10 cellular contexts compared by ENCODE assay signal in genomic region chr18:47260138-47260923, GRCh38. TPM values are rescaled to one million over a fixed set of nuclear protein-coding genes. Genes with fewer than 3 reads are reported as not detected.
A peak's percentile ranks its signal among the peaks of the same experiment; 100 is the strongest.
DNase-seq lines count a peak whose midpoint lies in the region; ATAC-seq and TF ChIP-seq lines count a peak whose summit lies in the region.
"Had no signal": no experiment of that assay in that cellular context is flagged by ENCODE, and none has a peak within 500 bp of the region (broad histone marks: within the 10 kb centered on the region; RNA-seq: fewer than 3 reads in every experiment).

No MANE protein-coding gene starts in this region.

- no peak overlapping the region for H3K4me3 ChIP-seq in breast epithelium
- no peak overlapping the region for H3K4me3 ChIP-seq in left ventricle myocardium inferior
- no peak overlapping the region for H3K4me3 ChIP-seq in thyroid gland (replicated peaks in 1 of 3)

- peak; percentile 40 for ATAC-seq in WTC11

- H3K27me3 ChIP-seq in breast epithelium = peaks cover 7 to 87% of the 10 kb centered on the region in 2 donors
- peaks cover 100% of the 10 kb centered on the region for H3K27me3 ChIP-seq in left ventricle myocardium inferior (ENCODE audit: low read depth)
- peaks cover 48% of the 10 kb centered on the region for H3K27me3 ChIP-seq in thyroid gland

- DNase-seq in MCF 10A (ENCODE audit: unreplicated experiment) = peak; percentile 42
- no peak for DNase-seq in breast epithelium (ENCODE audit: low spot score in 2 of 2)
- DNase-seq in WTC11 (ENCODE audit: low spot score) = peak; percentile 93
- peak; percentile 33 for DNase-seq in left ventricle myocardium inferior
- DNase-seq in thyroid gland = peak; percentile 45 to 73
- DNase-seq in amniotic stem cell (lab: John Stamatoyannopoulos, UW) = no peak
- DNase-seq in NCI-H2171 treated with DMSO at 0.1 percent for 48 hours (lab: John Stamatoyannopoulos, UW) = no peak
- DNase-seq in GF-D8 (lab: John Stamatoyannopoulos, UW) = no peak
- DNase-seq: NCI-H146 had no signal

- no peaks in the 10 kb centered on the region for H3K36me3 ChIP-seq in breast epithelium
- no peaks in the 10 kb centered on the region for H3K36me3 ChIP-seq in left ventricle myocardium inferior
- no peaks in the 10 kb centered on the region for H3K36me3 ChIP-seq in thyroid gland

- H3K4me1 ChIP-seq in breast epithelium = no peaks in the 10 kb centered on the region
- peaks cover 18% of the 10 kb centered on the region for H3K4me1 ChIP-seq in left ventricle myocardium inferior
- peaks cover 0 to 15% of the 10 kb centered on the region in 2 donors for H3K4me1 ChIP-seq in thyroid gland

- intact Hi-C loops in MCF 10A (cut with micrococcal nuclease) = no loop called here
- intact Hi-C loops in breast epithelium (cut with DNase I; ENCODE audit: low total_unique reads) = no loop called here
- intact Hi-C loops in left ventricle myocardium inferior (cut with micrococcal nuclease) = no loop called here
- intact Hi-C loops in thyroid gland (cut with DNase I) = no loop called here

- POLR2A ChIA-PET in MCF 10A (lab: Yijun Ruan, JAX) = no interaction called here
- POLR2A ChIA-PET in WTC11 (lab: Charles Lee) = no interaction called here

- CTCF ChIA-PET in MCF 10A (lab: Yijun Ruan, JAX) (no interaction called here), WTC11 (lab: Charles Lee) (interaction anchor here (0.6 to 3.7 kb wide), 12 partner anchors 9 to 487 kb away, joined by 3 to 36 read pairs (median 4); partner anchors contain the start of genes HDHD2 and SKOR2)

- H3K27ac Mint-ChIP-seq in MCF 10A (ENCODE audit: low read depth, unreplicated experiment) = no peak overlapping the region
- no peak overlapping the region for H3K27ac Mint-ChIP-seq in WTC11

- H3K4me1 Mint-ChIP-seq in MCF 10A (ENCODE audit: insufficient read depth, unreplicated experiment) (peaks cover 7% of the 10 kb centered on the region), WTC11 (peaks cover 48% of the 10 kb centered on the region)

- no peak overlapping the region for H3K27ac ChIP-seq in breast epithelium
- no peak overlapping the region for H3K27ac ChIP-seq in left ventricle myocardium inferior (replicated peaks)
- H3K27ac ChIP-seq in thyroid gland = no peak overlapping the region

- no peak overlapping the region for H3K4me3 Mint-ChIP-seq in MCF 10A (ENCODE audit: unreplicated experiment)
- peak overlapping the region; percentile 54 for H3K4me3 Mint-ChIP-seq in WTC11
- H3K4me3 Mint-ChIP-seq: CD4-positive, CD25-positive, alpha-beta regulatory T cell had no signal

- 8 to 9% methylated on average over 18 to 35 of the region's 36 CpGs for WGBS in thyroid gland, 2 donors

- BruUV-seq in MCF 10A (replicated peaks; lab: Mats Ljungman, UMichigan) = no TSS peak

- no peaks in the 10 kb centered on the region for H3K9me3 Mint-ChIP-seq in MCF 10A (ENCODE audit: unreplicated experiment)
- H3K9me3 Mint-ChIP-seq in WTC11 = no peaks in the 10 kb centered on the region

- H3K36me3 Mint-ChIP-seq in MCF 10A (ENCODE audit: insufficient read depth, unreplicated experiment) (no peaks in the 10 kb centered on the region), WTC11 (no peaks in the 10 kb centered on the region)
- H3K36me3 Mint-ChIP-seq: CD4-positive, CD25-positive, alpha-beta regulatory T cell had no signal

- H3K27me3 Mint-ChIP-seq in MCF 10A (ENCODE audit: insufficient read depth, unreplicated experiment) (peaks cover 16% of the 10 kb centered on the region), WTC11 (ENCODE audit: low read depth) (peaks cover 100% of the 10 kb centered on the region)

- no peak for TF ChIP-seq POLR2A in breast epithelium (IDR thresholded peaks at IDR 0.05)
- no peak for TF ChIP-seq POLR2A in thyroid gland (IDR thresholded peaks at IDR 0.05)

- no peak for TF ChIP-seq CTCF in MCF 10A (IDR thresholded peaks at IDR 0.05; ENCODE audit: unreplicated experiment)
- TF ChIP-seq CTCF in breast epithelium (IDR thresholded peaks at IDR 0.05) = no peak
- no peak for TF ChIP-seq CTCF in WTC11 (IDR thresholded peaks at IDR 0.05)
- TF ChIP-seq CTCF in left ventricle myocardium inferior (IDR thresholded peaks at IDR 0.05; ENCODE audit: borderline replicate concordance) = no peak
- no peak for TF ChIP-seq CTCF in thyroid gland (IDR thresholded peaks at IDR 0.05)

- no peaks in the 10 kb centered on the region for H3K9me3 ChIP-seq in breast epithelium
- H3K9me3 ChIP-seq in left ventricle myocardium inferior (replicated peaks) = no peaks in the 10 kb centered on the region
- H3K9me3 ChIP-seq in thyroid gland = no peaks in the 10 kb centered on the region

TF ChIP-seq in WTC11, 78 proteins besides CTCF, POLR2A, EP300 and RAD21 (continues in another document):
- TF ChIP-seq ZNF416 (CRISPR knock-in tag; IDR thresholded peaks at IDR 0.05) = no peak
- TF ChIP-seq CREB1 (CRISPR knock-in tag; IDR thresholded peaks at IDR 0.05) = peak; percentile 87; the same call in 1 of the 2 replicates
- TF ChIP-seq GRHL2 (CRISPR knock-in tag; IDR thresholded peaks at IDR 0.05; ENCODE audit: insufficient replicate concordance, severe bottlenecking) = no peak
- peak; percentile 51; the same call in 1 of the 2 replicates for TF ChIP-seq ZNF317 (CRISPR knock-in tag; IDR thresholded peaks at IDR 0.05; ENCODE audit: borderline replicate concordance, low read depth)
- no peak for TF ChIP-seq EMX1 (CRISPR knock-in tag; IDR thresholded peaks at IDR 0.05)
- TF ChIP-seq ERG (CRISPR knock-in tag; IDR thresholded peaks at IDR 0.05) = no peak
- no peak for TF ChIP-seq ZNF396 (CRISPR knock-in tag; IDR thresholded peaks at IDR 0.05; ENCODE audit: borderline replicate concordance)
- TF ChIP-seq CDX4 (CRISPR knock-in tag; IDR thresholded peaks at IDR 0.05; ENCODE audit: borderline replicate concordance) = no peak
- TF ChIP-seq ZNF232 (CRISPR knock-in tag; IDR thresholded peaks at IDR 0.05) = peak; percentile 96
- TF ChIP-seq E2F5 (CRISPR knock-in tag; IDR thresholded peaks at IDR 0.05) = no peak
- TF ChIP-seq NFYB (CRISPR knock-in tag; conservative IDR thresholded peaks at IDR 0.05; ENCODE audit: low read depth) = peak; percentile 20; the same call in 1 of the 2 replicates
- no peak for TF ChIP-seq HMGA2 (CRISPR knock-in tag; IDR thresholded peaks at IDR 0.05)
- no peak; the same call in 1 of the 2 replicates for TF ChIP-seq MLX (CRISPR knock-in tag; IDR thresholded peaks at IDR 0.05)

RNA-seq across cellular contexts. Expression of gene SKOR2, which starts 8.9 kb away (rescaled TPM):
- total RNA-seq in MCF 10A (2022) (not detected in 2 replicates), breast epithelium (not detected), WTC11 (2021) (0.34 to 1.3 TPM (median 0.37 TPM) in 3 replicates), left ventricle myocardium inferior (not detected), thyroid gland (not detected)
- total RNA-seq: CD4-positive, CD25-positive, alpha-beta regulatory T cell had no signal

Comparison
In these comparisons a context has a peak if more than half of its experiments do, and no peak if none do; other contexts are left out.
1. DNase-seq: peak in MCF 10A (single experiment), WTC11 (single experiment), left ventricle myocardium inferior (single experiment) and thyroid gland (2 of 2); none in breast epithelium (0 of 2), amniotic stem cell (single experiment), NCI-H2171 treated with DMSO at 0.1 percent for 48 hours (single experiment) and GF-D8 (single experiment).